ENCODE assay signal across 8 cellular contexts in the genomic region with DNA sequence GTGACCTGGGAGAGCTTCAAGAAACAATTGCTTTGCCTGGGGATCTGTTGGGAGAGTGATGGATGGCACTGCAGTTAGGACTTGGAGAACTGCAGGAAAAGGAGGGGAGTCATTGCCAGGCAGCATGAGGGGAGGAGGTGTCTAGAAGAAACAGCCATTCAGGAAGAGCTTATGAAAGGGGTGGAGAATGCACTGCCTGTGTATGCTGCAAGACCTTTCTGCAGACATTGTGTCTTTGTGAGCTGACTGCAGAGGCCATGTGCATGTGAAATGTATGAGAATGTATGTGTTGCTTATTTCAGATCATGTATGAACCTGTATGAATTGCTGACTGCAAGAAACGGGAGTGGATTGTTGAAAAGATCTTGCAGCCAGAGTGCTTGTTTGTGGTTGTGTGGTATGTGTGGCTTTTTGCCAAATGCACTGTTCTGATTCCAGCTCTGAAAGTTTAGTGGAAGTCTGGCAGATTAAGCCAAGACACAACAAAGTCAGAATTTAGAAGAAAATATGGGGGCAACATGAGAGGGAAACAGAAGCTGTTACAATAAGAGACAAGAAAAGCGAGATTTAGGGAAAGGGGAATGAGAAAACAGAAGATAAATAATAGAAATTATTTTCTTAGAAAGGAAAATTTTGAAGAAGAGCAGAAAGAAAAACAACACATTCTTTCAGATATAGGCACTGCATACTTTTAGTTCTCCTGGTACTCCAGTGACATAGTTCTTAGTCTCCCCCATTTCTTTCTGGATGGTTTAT. TPM values are rescaled to one million over a fixed set of nuclear protein-coding genes. Genes with fewer than 3 reads are reported as not detected.
DNase-seq lines count a peak whose midpoint lies in the region; ATAC-seq, FAIRE-seq and TF ChIP-seq lines count a peak whose summit lies in the region.

No MANE protein-coding gene starts in this region.

- H3K4me3 ChIP-seq in GM12878 (no peak overlapping the region), kidney (ENCODE audit: low read length in 2 of 2) (peak overlapping the region; percentile 36 to 40), thyroid gland (replicated peaks in 1 of 3) (no peak overlapping the region)

- TF ChIP-seq POLR2A in GM12878 (IDR thresholded peaks at IDR 0.05; ENCODE audit: low read depth, low read length) (no peak), thyroid gland (IDR thresholded peaks at IDR 0.05) (no peak)

- in situ Hi-C loops in GM12878 (cut with MboI), result loop anchor here (10.0 kb wide), 1 partner anchor 207 kb away; no protein-coding TSS in a partner anchor

- intact Hi-C loops in GM12878 (cut with micrococcal nuclease; ENCODE audit: unreplicated experiment), result loop anchor here (10.0 kb wide), 1 partner anchor 143 kb away; a partner anchor contains a TSS
- intact Hi-C loops in kidney (cut with DNase I), result loop anchor here (10.0 kb wide), 1 partner anchor 137 kb away; a partner anchor contains a TSS
- intact Hi-C loops in thyroid gland (cut with DNase I), result loop anchor here (10.0 kb wide), 1 partner anchor 167 kb away; no protein-coding TSS in a partner anchor

- H3K9ac ChIP-seq in GM12878 (ENCODE audit: control insufficient read depth, insufficient read depth, low read length) (no peak overlapping the region), kidney (ENCODE audit: low read length in 2 of 2) (peak overlapping the region in 1 of 2 donors; percentile 42)

- H3K4me2 ChIP-seq in GM12878 (ENCODE audit: control insufficient read depth, insufficient read depth), result no peak overlapping the region

- no peaks in the 10 kb centered on the region for H4K20me1 ChIP-seq in GM12878 (ENCODE audit: control insufficient read depth, insufficient read depth)

- no peak for TF ChIP-seq EP300 in GM12878 (IDR thresholded peaks at IDR 0.05; ENCODE audit: borderline replicate concordance in 1 of 2, control insufficient read depth in 1 of 2, low read depth in 2 of 2, low read length in 2 of 2)

- H2AFZ ChIP-seq in GM12878 (ENCODE audit: control insufficient read depth, low read depth, low read length), result no peak overlapping the region

- H3K79me2 ChIP-seq in GM12878 (ENCODE audit: control insufficient read depth, insufficient read depth, low read length), result no peaks in the 10 kb centered on the region

- ATAC-seq in GM12878 (no peak), GM19395 (IDR thresholded peaks at IDR 0.05; ENCODE audit: unreplicated experiment) (no peak)

- H3K36me3 ChIP-seq in GM12878 (ENCODE audit: control insufficient read depth in 2 of 2, insufficient read depth in 2 of 2, low read length in 1 of 2) (no peaks in the 10 kb centered on the region), kidney (ENCODE audit: control insufficient read depth in 1 of 2, insufficient read depth in 2 of 2, low read length in 2 of 2) (no peaks in the 10 kb centered on the region), thyroid gland (no peaks in the 10 kb centered on the region)

- no TSS peak for BruUV-seq in GM12878 (replicated peaks; lab: Mats Ljungman, UMichigan)

- SMC1A ChIA-PET in GM12878 (lab: Charles Lee; ENCODE audit: uncharacterized antibody, unreplicated experiment), result no interaction called here

- H3K27me3 ChIP-seq in GM12878 (replicated peaks in 1 of 2; ENCODE audit: control insufficient read depth in 2 of 2, insufficient read depth in 2 of 2, low read length in 1 of 2) (peaks cover 0 to 3% of the 10 kb centered on the region in 2 experiments; a peak in 3 of 4 replicates), thyroid gland (no peaks in the 10 kb centered on the region)

- no peak for TF ChIP-seq RAD21 in GM12878 (IDR thresholded peaks at IDR 0.05; ENCODE audit: insufficient read depth, low read depth, low read length)

- 4% methylated on average over 2 of the region's 2 CpGs for WGBS in GM12878 (ENCODE audit: insufficient coverage, insufficient replicate concordance, low lambda C conversion rate, missing lambda C conversion rate)
- 28 to 30% methylated on average over 2 of the region's 2 CpGs for WGBS in thyroid gland, 2 donors

- H3K9me3 ChIP-seq in GM12878 (replicated peaks; ENCODE audit: control insufficient read depth, insufficient read depth, low read length) (no peaks in the 10 kb centered on the region), kidney (ENCODE audit: control insufficient read depth in 1 of 2, low read length in 2 of 2) (no peaks in the 10 kb centered on the region), thyroid gland (no peaks in the 10 kb centered on the region)

- CTCF ChIA-PET in GM12878 (lab: Yijun Ruan, JAX), result interaction anchor here (0.9 to 1.1 kb wide), 2 partner anchors 134 to 361 kb away, joined by 4 to 5 read pairs; a partner anchor contains a TSS

- TF ChIP-seq CTCF in GM12878 (IDR thresholded peaks at IDR 0.05 in 2 of 3, conservative IDR thresholded peaks at IDR 0.05 in 1 of 3; ENCODE audit: control insufficient read depth in 2 of 3, extremely low read depth in 1 of 3, insufficient read depth in 1 of 3, low read depth in 3 of 3, low read length in 3 of 3) (no peak), kidney (IDR thresholded peaks at IDR 0.05; ENCODE audit: borderline replicate concordance, extremely low read depth, insufficient read depth) (no peak), thyroid gland (IDR thresholded peaks at IDR 0.05) (no peak)

- RAD21 ChIA-PET in GM12878 (lab: Charles Lee; ENCODE audit: unreplicated experiment), result interaction anchor here (1.6 kb wide), 1 partner anchor 202 kb away, joined by 4 read pairs; no protein-coding TSS in a partner anchor

- DNase-seq in GM03348 (ENCODE audit: low spot score), result peak; percentile 76
- DNase-seq in NCI-H2107 treated with DMSO at 0.1 percent for 48 hours (lab: John Stamatoyannopoulos, UW; ENCODE audit: unreplicated experiment), result peak; percentile 83
- DNase-seq in GM12878 (ENCODE audit: low read depth, low spot score), result no peak
- no peak for DNase-seq in kidney
- peak; percentile 51 to 60 for DNase-seq in thyroid gland
- DNase-seq in activated naive CD4-positive, alpha-beta T cell (lab: John Stamatoyannopoulos, UW), result no peak
- DNase-seq in activated T-cell treated with anti-CD3 and anti-CD28 coated beads, Interleukin-2, amount 50 U/mL, for 1 hour, result no peak

- no peak for FAIRE-seq in GM12878 (lab: Jason Lieb, UNC)
- no peak for FAIRE-seq in kidney (lab: Jason Lieb, UNC)

- H3K4me1 ChIP-seq in GM12878 (ENCODE audit: control insufficient read depth, insufficient read depth, low read length) (no peaks in the 10 kb centered on the region), kidney (ENCODE audit: control insufficient read depth in 1 of 2, insufficient read depth in 1 of 2, low read depth in 1 of 2, low read length in 2 of 2) (peaks cover 8 to 11% of the 10 kb centered on the region in 2 donors), thyroid gland (peaks cover 17 to 33% of the 10 kb centered on the region in 2 donors)

- H3K27ac ChIP-seq in GM12878 (ENCODE audit: control insufficient read depth, insufficient read depth) (no peak overlapping the region), kidney (ENCODE audit: low read depth in 2 of 2, low read length in 2 of 2) (peak overlapping the region in 1 of 2 donors; percentile 67), thyroid gland (peak overlapping the region; percentile 7 to 56 (median 46))

- POLR2A ChIA-PET in GM12878 (lab: Charles Lee), result no interaction called here

TF ChIP-seq in GM12878, 131 proteins besides CTCF, POLR2A, EP300 and RAD21:
- TF ChIP-seq RUNX3 (IDR thresholded peaks at IDR 0.05; ENCODE audit: low read length) (peak; percentile 38), SMC3 (IDR thresholded peaks at IDR 0.05; ENCODE audit: borderline replicate concordance, low read length) (no peak), RCOR1 (conservative IDR thresholded peaks at IDR 0.05; ENCODE audit: low read depth, low read length) (no peak)

RNA-seq across cellular contexts. Expression of a gene that starts 9.8 kb away (rescaled TPM):
- total RNA-seq in GM12878 (2013; cell fraction: nucleolus; rRNA removed), result 2.2 and 2.7 TPM in 2 replicates
- 0.28 and 2.3 TPM in 2 replicates for total RNA-seq in GM12878 (2014; rRNA removed)
- total RNA-seq in GM12878 (2014; rRNA removed; fragmentation: Illumina TruSeq; extraction: Trizol), result 0.40 and 0.64 TPM in 2 replicates
- 0.49 and 0.77 TPM in 2 replicates for total RNA-seq in GM12878 (2021)
- 2.3 TPM for polyA plus RNA-seq in GM12878 (2011; ENCODE audit: low read depth)
- 0.53 and 0.61 TPM in 2 replicates for polyA plus RNA-seq in GM12878 (2011; rRNA removed)
- 0.12 and 0.18 TPM in 2 replicates for polyA plus RNA-seq in GM12878 (2011; cell fraction: cytosol; rRNA removed)
- 1.3 and 2.0 TPM in 2 replicates for polyA plus RNA-seq in GM12878 (2011; cell fraction: nucleus; rRNA removed)
- polyA plus RNA-seq in GM12878 (2012), result 4.5 and 5.4 TPM in 2 replicates
- polyA plus RNA-seq in GM12878 (2014; fragmentation: Illumina TruSeq; extraction: Trizol), result 0.59 and 0.70 TPM in 2 replicates
- polyA plus RNA-seq in GM12878 (2014; fragmentation: Nextera tagmentation; extraction: Ambion mirVana), result under 1 TPM; 0.15 to 0.21 TPM
- 0.83 and 0.86 TPM in 2 replicates for polyA plus RNA-seq in GM12878 (2014; rRNA removed)
- under 1 TPM; 0.44 to 0.59 TPM for polyA plus RNA-seq in GM12878 (2016; fragmentation: Nextera tagmentation; extraction: Ambion mirVana)
- polyA minus RNA-seq in GM12878 (2011; rRNA and poly(A)+ RNA removed), result 0.15 and 0.57 TPM in 2 replicates
- 1.3 and 4.4 TPM in 2 replicates for polyA minus RNA-seq in GM12878 (2011; cell fraction: cytosol; rRNA and poly(A)+ RNA removed)
- polyA minus RNA-seq in GM12878 (2011; cell fraction: nucleus; rRNA and poly(A)+ RNA removed), result 0.67 and 0.85 TPM in 2 replicates
- total RNA-seq in kidney, result 45.5 TPM
- polyA plus RNA-seq in kidney (ENCODE audit: insufficient read depth, low read depth, low replicate concordance), result 38.0 TPM
- 10 to 100 TPM; 50.8 to 77.7 (median 64.1) TPM for total RNA-seq in thyroid gland

RNA-seq across cellular contexts. Expression of a gene that starts 25.4 kb away (rescaled TPM):
- not detected in 2 replicates for total RNA-seq in GM12878 (2013; cell fraction: nucleolus; rRNA removed)
- 0.06 TPM in 1 of 2 replicates, not detected in the other for total RNA-seq in GM12878 (2014; rRNA removed)
- total RNA-seq in GM12878 (2014; rRNA removed; fragmentation: Illumina TruSeq; extraction: Trizol), result not detected in 2 replicates
- total RNA-seq in GM12878 (2021), result not detected in 2 replicates
- not detected for polyA plus RNA-seq in GM12878 (2011; ENCODE audit: low read depth)
- 0.10 and 0.14 TPM in 2 replicates for polyA plus RNA-seq in GM12878 (2011; rRNA removed)
- polyA plus RNA-seq in GM12878 (2011; cell fraction: cytosol; rRNA removed), result 0.15 and 0.23 TPM in 2 replicates
- 0.06 and 0.26 TPM in 2 replicates for polyA plus RNA-seq in GM12878 (2011; cell fraction: nucleus; rRNA removed)
- polyA plus RNA-seq in GM12878 (2012), result not detected in 2 replicates
- polyA plus RNA-seq in GM12878 (2014; fragmentation: Illumina TruSeq; extraction: Trizol), result not detected in 2 replicates
- not detected for polyA plus RNA-seq in GM12878 (2014; fragmentation: Nextera tagmentation; extraction: Ambion mirVana)
- not detected in 2 replicates for polyA plus RNA-seq in GM12878 (2014; rRNA removed)
- under 1 TPM in 1 of 2 experiments, not detected in 1; 0.12 TPM for polyA plus RNA-seq in GM12878 (2016; fragmentation: Nextera tagmentation; extraction: Ambion mirVana)
- 1.8 TPM in 1 of 2 replicates, not detected in the other for polyA minus RNA-seq in GM12878 (2011; rRNA and poly(A)+ RNA removed)
- 3.4 TPM in 1 of 2 replicates, not detected in the other for polyA minus RNA-seq in GM12878 (2011; cell fraction: cytosol; rRNA and poly(A)+ RNA removed)
- 0.24 and 0.77 TPM in 2 replicates for polyA minus RNA-seq in GM12878 (2011; cell fraction: nucleus; rRNA and poly(A)+ RNA removed)
- total RNA-seq in kidney, result 0.38 TPM
- polyA plus RNA-seq in kidney (ENCODE audit: insufficient read depth, low read depth, low replicate concordance), result 0.52 TPM
- total RNA-seq in thyroid gland, result 100 to 1,000 TPM in 1 of 4 donors, 10 to 100 TPM in 2, 1 to 10 TPM in 1; 9.4 to 116 (median 36.9) TPM

Comparison
In these comparisons a context has a peak if more than half of its experiments do, and no peak if none do; other contexts are left out.
1. DNase-seq: peak in GM03348 (single experiment), NCI-H2107 treated with DMSO at 0.1 percent for 48 hours (single experiment) and thyroid gland (2 of 2); none in GM12878 (single experiment), kidney (single experiment), activated naive CD4-positive, alpha-beta T cell (0 of 4) and activated T-cell treated with anti-CD3 and anti-CD28 coated beads, Interleukin-2, amount 50 U/mL, for 1 hour (single experiment).
2. H3K4me3 ChIP-seq: peak in kidney (2 of 2); none in GM12878 (single experiment) and thyroid gland (0 of 3).
3. RNA of a gene that starts 9.8 kb away (total RNA-seq): 50.8 to 77.7 TPM in thyroid gland and 45.5 TPM in kidney (single experiment); 0.28 to 2.7 TPM in GM12878; every median in the first group is over 10 times any median in the second.